23 cellular contexts compared by ENCODE assay signal in genomic region chr6:39453956-39454524, GRCh38.
DNase-seq lines count a peak whose midpoint lies in the region; ATAC-seq, FAIRE-seq and TF ChIP-seq lines count a peak whose summit lies in the region.
"Had no signal": no experiment of that assay in that cellular context is flagged by ENCODE, and none has a peak within 500 bp of the region (broad histone marks: within the 10 kb centered on the region; RNA-seq: fewer than 3 reads in every experiment).

No MANE protein-coding gene starts in this region.

- no peak overlapping the region for H3K27ac ChIP-seq in endodermal cell (ENCODE audit: low read depth, low read length)
- H3K27ac ChIP-seq in body of pancreas: no peak overlapping the region
- H3K27ac ChIP-seq: 22Rv1, BLaER1, KMS-11, SJSA1 had no signal

- no peak for ATAC-seq in activated T-cell treated with anti-CD3 and anti-CD28 coated beads, Interleukin-2, amount 50 U/mL, for 72 hours (replicated peaks in 1 of 2)
- ATAC-seq in activated T-cell treated with anti-CD3 and anti-CD28 coated beads, Interleukin-2, amount 50 U/mL, for 4 hours: no peak
- no peak for ATAC-seq in body of pancreas
- ATAC-seq: Right ventricle myocardium inferior had no signal

- no peak overlapping the region for H3K4me3 Mint-ChIP-seq in activated T-cell treated with anti-CD3 and anti-CD28 coated beads, Interleukin-2, amount 50 U/mL, for 72 hours
- H3K4me3 Mint-ChIP-seq in activated T-cell treated with anti-CD3 and anti-CD28 coated beads, Interleukin-2, amount 50 U/mL, for 4 hours: no peak overlapping the region
- H3K4me3 Mint-ChIP-seq in endodermal cell: peak overlapping the region; percentile 61
- H3K4me3 Mint-ChIP-seq: CD4-positive, alpha-beta T cell had no signal

- intact Hi-C loops in body of pancreas (cut with DNase I): no loop called here
- intact Hi-C loops in lower leg skin (cut with DNase I; ENCODE audit: low total_unique reads): no loop called here

- H3K4me1 Mint-ChIP-seq in activated T-cell treated with anti-CD3 and anti-CD28 coated beads, Interleukin-2, amount 50 U/mL, for 72 hours (ENCODE audit: low read depth): peaks cover 6% of the 10 kb centered on the region
- H3K4me1 Mint-ChIP-seq in activated T-cell treated with anti-CD3 and anti-CD28 coated beads, Interleukin-2, amount 50 U/mL, for 4 hours (ENCODE audit: low read depth): no peaks in the 10 kb centered on the region
- no peaks in the 10 kb centered on the region for H3K4me1 Mint-ChIP-seq in endodermal cell

- H3K36me3 ChIP-seq in endodermal cell (ENCODE audit: control insufficient read depth, insufficient read depth, low read length) (no peaks in the 10 kb centered on the region), body of pancreas (replicated peaks in 1 of 2; ENCODE audit: insufficient read depth in 1 of 2, low read depth in 2 of 2) (no peaks in the 10 kb centered on the region)
- H3K36me3 ChIP-seq: BLaER1, SJSA1 had no signal

- 93% methylated on average over 2 of the region's 2 CpGs; no CpG with 5 or more reads in 1 of the 2 experiments for WGBS in endodermal cell (ENCODE audit: insufficient coverage in 1 of 2, insufficient read length in 1 of 2), 2 experiments
- WGBS in body of pancreas, 2 donors: 92 to 94% methylated on average over 2 of the region's 2 CpGs
- 88 to 92% methylated on average over 2 of the region's 2 CpGs for WGBS in lower leg skin, 2 donors

- H3K27me3 ChIP-seq in endodermal cell (ENCODE audit: control insufficient read depth, insufficient read depth, low read length, poor library complexity, severe bottlenecking): peaks cover 8% of the 10 kb centered on the region
- no peaks in the 10 kb centered on the region for H3K27me3 ChIP-seq in body of pancreas
- H3K27me3 ChIP-seq: BLaER1, SJSA1 had no signal

- H3K9me3 Mint-ChIP-seq in activated T-cell treated with anti-CD3 and anti-CD28 coated beads, Interleukin-2, amount 50 U/mL, for 72 hours: peaks cover 4 to 5% of the 10 kb centered on the region in 2 donors
- H3K9me3 Mint-ChIP-seq in activated T-cell treated with anti-CD3 and anti-CD28 coated beads, Interleukin-2, amount 50 U/mL, for 4 hours: peaks cover 9% of the 10 kb centered on the region
- peaks cover 18% of the 10 kb centered on the region for H3K9me3 Mint-ChIP-seq in endodermal cell
- H3K9me3 Mint-ChIP-seq: CD4-positive, alpha-beta T cell had no signal

- H3K9me3 ChIP-seq in endodermal cell (ENCODE audit: control insufficient read depth, low read length) (peaks cover 6% of the 10 kb centered on the region), body of pancreas (no peaks in the 10 kb centered on the region)
- H3K9me3 ChIP-seq: BLaER1, SJSA1 had no signal

- TF ChIP-seq POLR2A in body of pancreas (IDR thresholded peaks at IDR 0.05) (no peak), lower leg skin (IDR thresholded peaks at IDR 0.05) (no peak)

- DNase-seq in activated T-cell treated with anti-CD3 and anti-CD28 coated beads, Interleukin-2, amount 50 U/mL, for 72 hours: no peak
- no peak for DNase-seq in activated T-cell treated with anti-CD3 and anti-CD28 coated beads, Interleukin-2, amount 50 U/mL, for 4 hours
- no peak for DNase-seq in endodermal cell
- peak; percentile 5 for DNase-seq in iris pigment epithelial cell (ENCODE audit: low read depth)
- DNase-seq in body of pancreas: no peak
- no peak for DNase-seq in frontal cortex (ENCODE audit: low spot score in 2 of 2)
- no peak for DNase-seq in lower leg skin (ENCODE audit: low spot score in 2 of 2)
- no peak for DNase-seq in hepatic stellate cell (ENCODE audit: low spot score)
- DNase-seq: ACHN; CD4-positive, alpha-beta T cell; COR-L47; DMS79; HCEC 1CT; IMR-90; NCI-H1694; NCI-H2081; NCI-H2171 treated with DMSO at 0.1 percent for 48 hours; NCI-H526 had no signal

- TF ChIP-seq CTCF in endodermal cell (conservative IDR thresholded peaks at IDR 0.05) (no peak), body of pancreas (IDR thresholded peaks at IDR 0.05) (no peak), lower leg skin (IDR thresholded peaks at IDR 0.05) (no peak)

- FAIRE-seq in frontal cortex (lab: Jason Lieb, UNC): no peak

- peaks cover 34% of the 10 kb centered on the region for H3K27me3 Mint-ChIP-seq in activated T-cell treated with anti-CD3 and anti-CD28 coated beads, Interleukin-2, amount 50 U/mL, for 72 hours (ENCODE audit: low read depth)
- peaks cover 8% of the 10 kb centered on the region for H3K27me3 Mint-ChIP-seq in activated T-cell treated with anti-CD3 and anti-CD28 coated beads, Interleukin-2, amount 50 U/mL, for 4 hours (ENCODE audit: low read depth)
- H3K27me3 Mint-ChIP-seq in endodermal cell (ENCODE audit: insufficient read depth): peaks cover 1% of the 10 kb centered on the region

- no peak overlapping the region for H3K4me3 ChIP-seq in endodermal cell (ENCODE audit: low read length)
- H3K4me3 ChIP-seq in body of pancreas: no peak overlapping the region
- H3K4me3 ChIP-seq in lower leg skin (ENCODE audit: low read depth, poor library complexity, severe bottlenecking): no peak overlapping the region
- H3K4me3 ChIP-seq: BLaER1, SJSA1 had no signal

- H3K27ac Mint-ChIP-seq in activated T-cell treated with anti-CD3 and anti-CD28 coated beads, Interleukin-2, amount 50 U/mL, for 72 hours: peak overlapping the region; percentile 29
- H3K27ac Mint-ChIP-seq in endodermal cell: peak overlapping the region; percentile 75
- H3K27ac Mint-ChIP-seq: CD4-positive, alpha-beta T cell had no signal

- peaks cover 3 to 6% of the 10 kb centered on the region in 2 donors for H3K36me3 Mint-ChIP-seq in activated T-cell treated with anti-CD3 and anti-CD28 coated beads, Interleukin-2, amount 50 U/mL, for 72 hours (ENCODE audit: insufficient read depth in 2 of 2)
- no peaks in the 10 kb centered on the region for H3K36me3 Mint-ChIP-seq in activated T-cell treated with anti-CD3 and anti-CD28 coated beads, Interleukin-2, amount 50 U/mL, for 4 hours (ENCODE audit: insufficient read depth)
- H3K36me3 Mint-ChIP-seq in endodermal cell (ENCODE audit: low read depth): peaks cover 4% of the 10 kb centered on the region

- H3K4me1 ChIP-seq in endodermal cell (ENCODE audit: control insufficient read depth, insufficient read depth, low read length) (no peaks in the 10 kb centered on the region), body of pancreas (no peaks in the 10 kb centered on the region)
- H3K4me1 ChIP-seq: BLaER1 had no signal

- no peak overlapping the region for H3K9ac ChIP-seq in endodermal cell (ENCODE audit: extremely low read depth, low read length, poor library complexity, severe bottlenecking)
- H3K9ac ChIP-seq: BLaER1, KMS-11 had no signal
